In the genomic region with DNA sequence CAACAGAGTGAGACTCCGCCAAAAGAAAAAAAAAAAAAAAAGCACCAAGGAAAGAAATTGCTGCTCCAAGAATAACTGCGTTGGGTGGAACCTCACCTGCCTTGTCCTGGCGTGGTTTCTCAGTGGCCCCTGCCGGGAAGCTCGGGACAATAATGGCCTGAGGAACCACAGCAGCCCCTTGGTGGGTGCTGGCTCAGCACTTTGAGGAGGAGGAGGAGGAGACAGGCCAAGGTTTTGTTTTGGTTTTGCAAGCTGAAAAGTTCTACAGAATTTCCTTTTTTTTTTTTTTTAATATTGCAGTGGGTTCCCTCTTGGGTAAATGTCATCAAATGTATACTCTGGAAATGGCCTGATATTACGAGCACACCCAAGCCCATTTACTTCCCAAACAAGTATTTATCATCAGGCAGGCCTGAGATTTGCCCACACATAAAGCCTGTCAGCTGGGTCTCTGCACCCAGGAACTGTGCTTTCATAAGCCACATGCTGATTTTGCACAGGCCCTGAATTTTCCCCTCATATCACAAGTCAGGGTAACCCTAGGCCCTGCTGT, we compare ENCODE assay signal across 24 cellular contexts.
"Had no signal": no experiment of that assay in that cellular context is flagged by ENCODE, and none has a peak within 500 bp of the region (broad histone marks: within the 10 kb centered on the region; RNA-seq: fewer than 3 reads in every experiment).

No MANE protein-coding gene starts in this region.

- H3K27ac Mint-ChIP-seq: activated naive CD4-positive, alpha-beta T cell treated with anti-CD3 and anti-CD28 coated beads, Interleukin-2, amount 50 U/mL, for 72 hours; endodermal cell; mesothelial cell of epicardium; nephron progenitor cell; progenitor cell of endocrine pancreas had no signal

- H3K4me3 Mint-ChIP-seq: activated T-cell treated with anti-CD3 and anti-CD28 coated beads, Interleukin-2, amount 50 U/mL, for 4 hours; endodermal cell; immature natural killer cell; mesothelial cell of epicardium; naive B cell; nephron progenitor cell had no signal

- ATAC-seq: activated naive CD4-positive, alpha-beta T cell treated with anti-CD3 and anti-CD28 coated beads, Interleukin-2, amount 50 U/mL, for 72 hours; activated T-cell treated with anti-CD3 and anti-CD28 coated beads, Interleukin-2, amount 50 U/mL, for 4 hours; esophagus mucosa had no signal

- H3K9me3 Mint-ChIP-seq: activated naive CD4-positive, alpha-beta T cell treated with anti-CD3 and anti-CD28 coated beads, Interleukin-2, amount 50 U/mL, for 72 hours; activated T-cell treated with anti-CD3 and anti-CD28 coated beads, Interleukin-2, amount 50 U/mL, for 4 hours; endodermal cell; immature natural killer cell; mesothelial cell of epicardium; naive B cell; nephron progenitor cell had no signal

- DNase-seq: activated CD4-positive, alpha-beta T cell treated with anti-CD3 and anti-CD28 coated beads, Interleukin-2, amount 50 U/mL, for 1 hour; activated CD8-positive, alpha-beta memory T cell treated with anti-CD3 and anti-CD28 coated beads for 24 hours; activated CD8-positive, alpha-beta memory T cell treated with anti-CD3 and anti-CD28 coated beads, Interleukin-2, amount 50 U/mL, for 4 hours; activated naive CD4-positive, alpha-beta T cell; activated T-cell treated with anti-CD3 and anti-CD28 coated beads, Interleukin-2, amount 50 U/mL, for 4 hours; central memory CD4-positive, alpha-beta T cell; endodermal cell; head of caudate nucleus; hypothalamus; immature natural killer cell; kidney; naive B cell; ovary; retina; stimulated activated CD4-positive, alpha-beta T cell treated with anti-CD3 and anti-CD28 coated beads, Interleukin-1b, Interleukin-23, amount 100 ng/mL, for 48 hours; stimulated activated CD4-positive, alpha-beta T cell treated with anti-CD3 and anti-CD28 coated beads, Interleukin-4, amount 100 ng/mL, for 4 hours; stimulated activated CD8-positive, alpha-beta memory T cell treated with anti-CD3 and anti-CD28 coated beads, Interleukin-4, amount 100 ng/mL, for 48 hours; stimulated activated naive CD4-positive, alpha-beta T cell treated with Interleukin-2 at 50 U/mL for 16 hours; trophoblast cell had no signal

- H3K27me3 Mint-ChIP-seq: naive B cell, progenitor cell of endocrine pancreas had no signal
